ENCODE assay signal across 24 cellular contexts in the genomic region with DNA sequence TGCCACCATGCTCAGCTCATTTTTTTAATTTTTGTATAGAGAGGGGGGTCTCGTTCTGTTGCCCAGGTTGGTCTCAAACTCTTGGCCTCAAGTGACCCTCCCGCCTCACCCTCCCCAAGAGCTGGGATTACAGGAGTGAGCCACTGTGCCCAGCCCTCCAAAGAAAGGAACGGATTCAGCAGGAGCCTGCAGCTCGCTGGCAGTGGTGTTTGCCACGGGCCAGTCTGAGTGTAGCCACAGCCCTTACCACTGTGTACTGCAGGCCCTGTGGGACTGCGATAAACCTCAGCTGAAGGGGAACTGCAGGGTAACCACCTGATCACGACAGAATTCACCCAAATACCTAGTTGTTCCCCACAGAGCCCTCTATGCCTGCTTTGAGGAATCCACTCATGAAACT. TPM values are rescaled to one million over a fixed set of nuclear protein-coding genes. Genes with fewer than 3 reads are reported as not detected.
"Had no signal": no experiment of that assay in that cellular context is flagged by ENCODE, and none has a peak within 500 bp of the region (broad histone marks: within the 10 kb centered on the region; RNA-seq: fewer than 3 reads in every experiment).

No MANE protein-coding gene starts in this region.

- H3K27ac ChIP-seq: cardiac muscle cell, epithelial cell of prostate, left lung, thoracic aorta had no signal

- H3K9me3 ChIP-seq: gastrocnemius medialis, left lung, SK-N-SH, thoracic aorta had no signal

- H3K27me3 ChIP-seq: cardiac muscle cell, gastrocnemius medialis, left lung had no signal

- DNase-seq: activated CD4-positive, alpha-beta T cell treated with anti-CD3 and anti-CD28 coated beads for 4 hours; activated CD8-positive, alpha-beta T cell treated with anti-CD3 and anti-CD28 coated beads, Interleukin-2, amount 10 ng/mL, durations not matched to agents 7 days and 5 days; activated naive CD4-positive, alpha-beta T cell; activated naive CD8-positive, alpha-beta T cell treated with anti-CD3 and anti-CD28 coated beads for 36 hours; amniotic stem cell; occipital lobe; right cardiac atrium; SK-N-SH; small intestine; stimulated activated CD4-positive, alpha-beta T cell treated with anti-CD3 and anti-CD28 coated beads, Interleukin-4, amount 100 ng/mL, for 24 hours had no signal

- H3K4me3 ChIP-seq: cardiac muscle cell, gastrocnemius medialis, left lung, thoracic aorta had no signal

- ATAC-seq: activated CD8-positive, alpha-beta T cell treated with anti-CD3 and anti-CD28 coated beads, Interleukin-2, amount 10 ng/mL, durations not matched to agents 7 days and 5 days; left lung; right cardiac atrium; stimulated activated memory B cell treated with anti-CD40 and anti-IgM and Interleukin-4, amounts not matched to agents 10 μg/mL and 1 μg/mL and 100 μg/mL, for 72 hours; WTC11 had no signal

RNA-seq across cellular contexts. Expression of a gene that starts 11.1 kb away (rescaled TPM):
- total RNA-seq: activated CD8-positive, alpha-beta T cell treated with anti-CD3 and anti-CD28 coated beads, Interleukin-2, amount 10 ng/mL, durations not matched to agents 7 days and 5 days; activated naive CD8-positive, alpha-beta T cell treated with anti-CD3 and anti-CD28 coated beads for 36 hours; activated T-helper 1 cell treated with anti-CD3 and anti-CD28 coated beads, Interleukin-12 subunit alpha, Interleukin-12 subunit beta, Interleukin-2, Interleukin-4 antibody, amounts not matched to agents 30 ng/mL and 10 ng/mL and 1 ng/mL, durations not matched to agents 14 hours and 24 hours and 36 hours; cardiac muscle cell; endodermal cell; gastrocnemius medialis; kidney epithelial cell; left lung; mononuclear cell; progenitor cell of endocrine pancreas; right cardiac atrium; thoracic aorta; urinary bladder; WTC11 had no signal
- polyA plus RNA-seq: cardiac muscle cell, neural cell, right cardiac atrium, SK-N-SH, small intestine, urinary bladder had no signal
